In genomic region chr2:25664531-25665307, GRCh38 we compare ENCODE assay signal across 1 cellular context.
TF ChIP-seq lines count a peak whose summit lies in the region.

No MANE protein-coding gene starts in this region.

TF ChIP-seq in GM23338, 12 proteins besides CTCF, POLR2A, EP300 and RAD21 (continued from another document):
- TF ChIP-seq ZNF462 (CRISPR knock-in tag; IDR thresholded peaks at IDR 0.05), result no peak
- no peak for TF ChIP-seq REST (IDR thresholded peaks at IDR 0.05; ENCODE audit: unreplicated experiment)
- TF ChIP-seq STAT1 (IDR thresholded peaks at IDR 0.05; ENCODE audit: unreplicated experiment), result no peak
- no peak for TF ChIP-seq ZNF331 (CRISPR knock-in tag; IDR thresholded peaks at IDR 0.05; ENCODE audit: low read depth)
- no peak for TF ChIP-seq ETS1 (IDR thresholded peaks at IDR 0.05)
- TF ChIP-seq EZH2 (IDR thresholded peaks at IDR 0.05; ENCODE audit: low read depth, unreplicated experiment), result no peak
- TF ChIP-seq NANOG (IDR thresholded peaks at IDR 0.05; ENCODE audit: borderline replicate concordance), result no peak
- no peak for TF ChIP-seq EZH2phosphoT487 (IDR thresholded peaks at IDR 0.05; ENCODE audit: unreplicated experiment)
